ENCODE assay signal across 2 cellular contexts in the genomic region with DNA sequence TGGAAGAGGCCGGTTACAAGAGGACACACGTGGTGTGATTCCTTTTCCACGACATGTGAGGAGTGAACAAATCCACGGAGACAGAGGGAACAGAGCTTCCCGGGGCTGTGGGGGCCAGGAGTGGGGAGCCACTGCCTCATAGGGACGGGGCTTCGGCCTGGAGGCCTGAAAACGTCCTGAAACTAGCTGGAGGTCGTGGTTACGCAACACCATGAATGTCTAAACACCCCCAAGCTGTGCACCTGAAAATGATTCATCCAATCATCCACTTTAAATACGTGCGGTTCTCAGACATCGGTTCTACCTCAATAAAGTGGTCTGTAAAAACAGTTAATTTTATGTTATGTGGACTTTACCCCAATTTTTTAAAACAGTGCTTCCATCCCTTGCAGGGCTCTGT.
TF ChIP-seq lines count a peak whose summit lies in the region.

No MANE protein-coding gene starts in this region.

TF ChIP-seq in HepG2, 621 proteins besides CTCF, POLR2A, EP300 and RAD21:
- TF ChIP-seq PAX8 (CRISPR knock-in tag; IDR thresholded peaks at IDR 0.05; ENCODE audit: borderline replicate concordance) (no peak), CEBPB (IDR thresholded peaks at IDR 0.05; ENCODE audit: borderline replicate concordance, low read depth, low read length) (peak; percentile 69)
- TF ChIP-seq, protein P1, sequence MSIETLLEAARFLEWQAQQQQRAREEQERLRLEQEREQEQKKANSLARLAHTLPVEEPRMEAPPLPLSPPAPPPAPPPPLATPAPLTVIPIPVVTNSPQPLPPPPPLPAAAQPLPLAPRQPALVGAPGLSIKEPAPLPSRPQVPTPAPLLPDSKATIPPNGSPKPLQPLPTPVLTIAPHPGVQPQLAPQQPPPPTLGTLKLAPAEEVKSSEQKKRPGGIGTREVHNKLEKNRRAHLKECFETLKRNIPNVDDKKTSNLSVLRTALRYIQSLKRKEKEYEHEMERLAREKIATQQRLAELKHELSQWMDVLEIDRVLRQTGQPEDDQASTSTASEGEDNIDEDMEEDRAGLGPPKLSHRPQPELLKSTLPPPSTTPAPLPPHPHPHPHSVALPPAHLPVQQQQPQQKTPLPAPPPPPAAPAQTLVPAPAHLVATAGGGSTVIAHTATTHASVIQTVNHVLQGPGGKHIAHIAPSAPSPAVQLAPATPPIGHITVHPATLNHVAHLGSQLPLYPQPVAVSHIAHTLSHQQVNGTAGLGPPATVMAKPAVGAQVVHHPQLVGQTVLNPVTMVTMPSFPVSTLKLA (IDR thresholded peaks at IDR 0.05): peak; percentile 9; the same call in 1 of the 2 replicates

TF ChIP-seq in H1, 55 proteins besides CTCF, POLR2A, EP300 and RAD21:
- TF ChIP-seq CEBPB (IDR thresholded peaks at IDR 0.05; ENCODE audit: low read depth, low read length) (peak; percentile 77; the same call in 1 of the 2 replicates), RBBP5 (IDR thresholded peaks at IDR 0.05; ENCODE audit: borderline replicate concordance, low read depth, low read length) (no peak)
